ENCODE assay signal across 18 cellular contexts in the genomic region with DNA sequence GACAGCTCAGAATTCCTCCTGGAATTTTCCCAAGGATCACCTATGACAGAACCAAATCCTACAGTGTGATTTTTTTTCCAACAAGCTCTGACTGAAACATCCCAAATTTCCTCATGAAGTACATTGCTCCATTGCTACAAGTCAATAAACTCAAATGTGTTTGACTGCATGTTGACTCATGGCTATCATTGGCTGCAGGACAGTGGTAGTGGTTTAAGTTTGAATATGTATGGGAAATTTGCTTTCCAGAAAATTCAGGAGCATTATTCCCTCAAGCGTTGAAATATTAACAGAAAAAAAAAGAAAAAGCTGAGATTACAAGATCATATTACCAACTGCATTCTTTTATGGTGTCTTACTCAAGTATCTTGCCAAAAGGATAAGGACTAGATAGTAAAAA.
A peak's percentile ranks its signal among the peaks of the same experiment; 100 is the strongest.
DNase-seq lines count a peak whose midpoint lies in the region; ATAC-seq and TF ChIP-seq lines count a peak whose summit lies in the region.
"Had no signal": no experiment of that assay in that cellular context is flagged by ENCODE, and none has a peak within 500 bp of the region (broad histone marks: within the 10 kb centered on the region; RNA-seq: fewer than 3 reads in every experiment).

No MANE protein-coding gene starts in this region.

- H3K9ac ChIP-seq in IMR-90 (ENCODE audit: low read depth, low read length) (no peak overlapping the region), PC-3 (ENCODE audit: low read length) (no peak overlapping the region)
- H3K9ac ChIP-seq: BLaER1, GM23248 had no signal

- H3K9me3 Mint-ChIP-seq in immature natural killer cell, result peaks cover 2 to 43% (median 12%) of the 10 kb centered on the region in 6 donors

- 0 out of 2 replicates have a peak, but pooled peaks cover 3% of the 10 kb centered on the region for H3K9me1 ChIP-seq in IMR-90 (ENCODE audit: insufficient read depth, low read length)

- H4K5ac ChIP-seq in IMR-90 (ENCODE audit: low read depth, low read length), result no peak overlapping the region

- H3K9me3 ChIP-seq in IMR-90 (ENCODE audit: control insufficient read depth, insufficient read depth, low read length), result no peaks in the 10 kb centered on the region
- H3K9me3 ChIP-seq in PC-3 (ENCODE audit: low read length), result no peaks in the 10 kb centered on the region
- no peaks in the 10 kb centered on the region for H3K9me3 ChIP-seq in ascending aorta
- H3K9me3 ChIP-seq: BLaER1, HAP-1 had no signal

- no peaks in the 10 kb centered on the region for H3K9me2 ChIP-seq in PC-3 (replicated peaks; ENCODE audit: low read length)

- no peaks in the 10 kb centered on the region for H3K79me2 ChIP-seq in PC-3 (ENCODE audit: low read length)

- H4K8ac ChIP-seq in IMR-90 (ENCODE audit: low read depth in 2 of 2, low read length in 2 of 2), result no peak overlapping the region

- no peak overlapping the region for H2BK15ac ChIP-seq in IMR-90 (ENCODE audit: low read depth, low read length)

- no peak overlapping the region for H3K4me3 Mint-ChIP-seq in immature natural killer cell
- H3K4me3 Mint-ChIP-seq: CD14-positive monocyte; CD4-positive, alpha-beta memory T cell had no signal

- no peak overlapping the region for H2BK5ac ChIP-seq in IMR-90 (ENCODE audit: low read depth, low read length, poor library complexity, severe bottlenecking)

- no peak overlapping the region for H3K4ac ChIP-seq in IMR-90 (ENCODE audit: low read depth, low read length)

- no peak overlapping the region for H3K56ac ChIP-seq in IMR-90 (ENCODE audit: extremely low read depth, insufficient read depth, low read length)

- intact Hi-C loops in IMR-90 (cut with micrococcal nuclease) (no loop called here), PC-3 (cut with micrococcal nuclease) (no loop called here), ascending aorta (cut with DNase I) (no loop called here)

- no peak overlapping the region for H2AFZ ChIP-seq in IMR-90 (replicated peaks; ENCODE audit: low read length, poor library complexity)
- no peak overlapping the region for H2AFZ ChIP-seq in PC-3 (ENCODE audit: low read length)
- H2AFZ ChIP-seq: GM23248 had no signal

- no peaks in the 10 kb centered on the region for H3K4me1 ChIP-seq in IMR-90 (ENCODE audit: control insufficient read depth, insufficient read depth, low read length)
- peaks cover 11% of the 10 kb centered on the region for H3K4me1 ChIP-seq in PC-3 (ENCODE audit: insufficient read depth, low read length)
- no peaks in the 10 kb centered on the region for H3K4me1 ChIP-seq in ascending aorta
- H3K4me1 ChIP-seq: BLaER1, HAP-1 had no signal

- H3K4me2 ChIP-seq in IMR-90 (ENCODE audit: low read depth, low read length) (no peak overlapping the region), PC-3 (ENCODE audit: low read length) (no peak overlapping the region)
- H3K4me2 ChIP-seq: BLaER1 had no signal

- no peak overlapping the region for H3K27ac Mint-ChIP-seq in immature natural killer cell
- H3K27ac Mint-ChIP-seq: CD14-positive monocyte; CD4-positive, alpha-beta memory T cell had no signal

- H2BK120ac ChIP-seq in IMR-90 (ENCODE audit: low read depth, low read length), result no peak overlapping the region

- CTCF ChIA-PET in IMR-90 (lab: Yijun Ruan, JAX), result no interaction called here
- CTCF ChIA-PET in PC-3 (lab: Charles Lee), result no interaction called here

- H3K23ac ChIP-seq in IMR-90 (ENCODE audit: low read depth, low read length), result no peak overlapping the region

- no peak overlapping the region for H2AK5ac ChIP-seq in IMR-90 (ENCODE audit: low read depth, low read length)

- H3K36me3 ChIP-seq in IMR-90 (ENCODE audit: control insufficient read depth, insufficient read depth, low read length) (no peaks in the 10 kb centered on the region), PC-3 (ENCODE audit: low read depth, low read length) (no peaks in the 10 kb centered on the region), ascending aorta (no peaks in the 10 kb centered on the region)
- H3K36me3 ChIP-seq: BLaER1, HAP-1 had no signal

- no peak for TF ChIP-seq POLR2A in IMR-90 (IDR thresholded peaks at IDR 0.05; ENCODE audit: low read depth, low read length)

- H3K36me3 Mint-ChIP-seq in immature natural killer cell, result no peaks in the 10 kb centered on the region
- H3K36me3 Mint-ChIP-seq: CD14-positive monocyte; CD4-positive, alpha-beta memory T cell had no signal

- POLR2A ChIA-PET in IMR-90 (lab: Charles Lee; ENCODE audit: unreplicated experiment), result no interaction called here
- POLR2A ChIA-PET in PC-3 (lab: Charles Lee; ENCODE audit: unreplicated experiment), result no interaction called here

- no peak overlapping the region for H2BK20ac ChIP-seq in IMR-90 (ENCODE audit: low read depth, low read length)

- DNase-seq in IMR-90, result peak; percentile 19
- peak; percentile 57 for DNase-seq in PC-3
- peak; percentile 4 for DNase-seq in fibroblast of gingiva (ENCODE audit: low read depth)
- DNase-seq in myocyte (ENCODE audit: low read depth), result peak; percentile 11
- DNase-seq in NCI-H128 (lab: John Stamatoyannopoulos, UW; ENCODE audit: unreplicated experiment), result no peak
- DNase-seq in ascending aorta (ENCODE audit: low spot score in 2 of 2), result no peak
- DNase-seq in putamen (ENCODE audit: low spot score), result no peak
- no peak for DNase-seq in immature natural killer cell
- DNase-seq: 8988T; CD4-positive, alpha-beta memory T cell; DMS153; DMS79; GDM1; GM23248 had no signal

- no peak for ATAC-seq in IMR-90 (ENCODE audit: low read depth)
- ATAC-seq in PC-3, result peak; percentile 43; the same call in 1 of the 2 replicates
- ATAC-seq: HepG2 had no signal

- BruUV-seq in IMR-90 (replicated peaks; lab: Mats Ljungman, UMichigan) (no TSS peak), PC-3 (replicated peaks; lab: Mats Ljungman, UMichigan) (no TSS peak)

- in situ Hi-C loops in IMR-90 (cut with MboI; ENCODE audit: low sequenced_read_pairs), result no loop called here

- no peaks in the 10 kb centered on the region for H3K27me3 ChIP-seq in IMR-90 (ENCODE audit: control insufficient read depth, insufficient read depth, low read length)
- no peaks in the 10 kb centered on the region for H3K27me3 ChIP-seq in PC-3 (ENCODE audit: low read length)
- no peaks in the 10 kb centered on the region for H3K27me3 ChIP-seq in ascending aorta
- H3K27me3 ChIP-seq: BLaER1 had no signal

- H3K14ac ChIP-seq in IMR-90 (replicated peaks; ENCODE audit: low read depth, low read length), result no peak overlapping the region

- H4K20me1 ChIP-seq in IMR-90 (ENCODE audit: insufficient read depth, low read length), result no peaks in the 10 kb centered on the region
- no peaks in the 10 kb centered on the region for H4K20me1 ChIP-seq in PC-3 (ENCODE audit: low read length)
- H4K20me1 ChIP-seq: BLaER1 had no signal

- H3K27ac ChIP-seq in IMR-90 (ENCODE audit: insufficient read depth, low read length) (no peak overlapping the region), PC-3 (ENCODE audit: low read length) (no peak overlapping the region), ascending aorta (no peak overlapping the region)
- H3K27ac ChIP-seq: BLaER1, GM23248 had no signal

- no peak for TF ChIP-seq RAD21 in IMR-90 (IDR thresholded peaks at IDR 0.05; ENCODE audit: low read length)

- H3K4me3 ChIP-seq in IMR-90 (ENCODE audit: insufficient read depth, low read depth, low read length) (no peak overlapping the region), PC-3 (ENCODE audit: low read length) (no peak overlapping the region), ascending aorta (no peak overlapping the region)
- H3K4me3 ChIP-seq: BLaER1, GM23248, HAP-1 had no signal

- peaks cover 0 to 3% (median 0%) of the 10 kb centered on the region in 3 donors for H3K27me3 Mint-ChIP-seq in immature natural killer cell (ENCODE audit: low read depth in 3 of 3)
- H3K27me3 Mint-ChIP-seq: CD4-positive, alpha-beta memory T cell had no signal

- no CpG with 5 or more reads among the region's 1 CpG for WGBS in IMR-90 (ENCODE audit: extremely low coverage in 2 of 2, insufficient read length in 1 of 2), 2 experiments

- TF ChIP-seq CTCF in IMR-90 (conservative IDR thresholded peaks at IDR 0.05; ENCODE audit: low read depth, low read length) (no peak), PC-3 (conservative IDR thresholded peaks at IDR 0.05; ENCODE audit: low read depth, low read length) (no peak), ascending aorta (IDR thresholded peaks at IDR 0.05) (no peak)

- dilution Hi-C loops in IMR-90 (cut with HindIII; ENCODE audit: low sequenced_read_pairs, unreplicated experiment), result no loop called here

- H3F3A ChIP-seq in PC-3 (ENCODE audit: low read length, unreplicated experiment), result no peaks in the 10 kb centered on the region

- no peaks in the 10 kb centered on the region for H3K79me1 ChIP-seq in IMR-90 (ENCODE audit: low read depth in 1 of 2, low read length in 2 of 2)

- H4K91ac ChIP-seq in IMR-90 (ENCODE audit: insufficient read depth, low read depth, low read length), result no peak overlapping the region

- no peak overlapping the region for H2AK9ac ChIP-seq in IMR-90 (replicated peaks; ENCODE audit: low read depth, low read length, poor library complexity)

- no peak overlapping the region for H3K18ac ChIP-seq in IMR-90 (ENCODE audit: low read depth, low read length)

- H3K4me1 Mint-ChIP-seq in immature natural killer cell, result no peaks in the 10 kb centered on the region
- H3K4me1 Mint-ChIP-seq: CD14-positive monocyte; CD4-positive, alpha-beta memory T cell had no signal

TF ChIP-seq in IMR-90, 13 proteins besides CTCF, POLR2A, EP300 and RAD21 (continues in another document):
- no peak for TF ChIP-seq NFE2L2 (IDR thresholded peaks at IDR 0.05; ENCODE audit: low read depth, low read length)
- TF ChIP-seq RCOR1 (IDR thresholded peaks at IDR 0.05; ENCODE audit: insufficient replicate concordance, low read length), result no peak
- TF ChIP-seq BHLHE40 (IDR thresholded peaks at IDR 0.05; ENCODE audit: low read depth, low read length), result no peak
- no peak for TF ChIP-seq FOS (IDR thresholded peaks at IDR 0.05; ENCODE audit: low read depth, low read length)
- TF ChIP-seq, protein P1, sequence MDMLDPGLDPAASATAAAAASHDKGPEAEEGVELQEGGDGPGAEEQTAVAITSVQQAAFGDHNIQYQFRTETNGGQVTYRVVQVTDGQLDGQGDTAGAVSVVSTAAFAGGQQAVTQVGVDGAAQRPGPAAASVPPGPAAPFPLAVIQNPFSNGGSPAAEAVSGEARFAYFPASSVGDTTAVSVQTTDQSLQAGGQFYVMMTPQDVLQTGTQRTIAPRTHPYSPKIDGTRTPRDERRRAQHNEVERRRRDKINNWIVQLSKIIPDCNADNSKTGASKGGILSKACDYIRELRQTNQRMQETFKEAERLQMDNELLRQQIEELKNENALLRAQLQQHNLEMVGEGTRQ (IDR thresholded peaks at IDR 0.05; ENCODE audit: low read depth, low read length), result no peak
- no peak for TF ChIP-seq SMC3 (IDR thresholded peaks at IDR 0.05; ENCODE audit: low read depth, low read length)
- TF ChIP-seq MAZ (IDR thresholded peaks at IDR 0.05; ENCODE audit: borderline replicate concordance, low read depth, low read length), result no peak
- no peak for TF ChIP-seq MXI1 (IDR thresholded peaks at IDR 0.05; ENCODE audit: borderline replicate concordance, low read depth, low read length)
- no peak for TF ChIP-seq RFX5 (IDR thresholded peaks at IDR 0.05; ENCODE audit: low read depth, low read length)
- TF ChIP-seq MAFK (IDR thresholded peaks at IDR 0.05; ENCODE audit: low read depth, low read length), result no peak

Comparison
In these comparisons a context has a peak if more than half of its experiments do, and no peak if none do; other contexts are left out.
1. DNase-seq: peak in IMR-90 (single experiment), PC-3 (single experiment), fibroblast of gingiva (single experiment) and myocyte (single experiment); none in NCI-H128 (single experiment), ascending aorta (0 of 2), putamen (single experiment) and immature natural killer cell (0 of 3).